Comparison of ENCODE assay signal across 18 cellular contexts in genomic region chr1:19089524-19089923, GRCh38.
DNase-seq lines count a peak whose midpoint lies in the region; ATAC-seq, FAIRE-seq and TF ChIP-seq lines count a peak whose summit lies in the region.
"Had no signal": no experiment of that assay in that cellular context is flagged by ENCODE, and none has a peak within 500 bp of the region (broad histone marks: within the 10 kb centered on the region; RNA-seq: fewer than 3 reads in every experiment).

No MANE protein-coding gene starts in this region.

- intact Hi-C loops in activated T-helper 1 cell treated with anti-CD3 and anti-CD28 coated beads, Interleukin-12 subunit alpha, Interleukin-12 subunit beta, Interleukin-2, Interleukin-4 antibody, amounts not matched to agents 30 ng/mL and 10 ng/mL and 1 ng/mL, durations not matched to agents 14 hours and 24 hours and 36 hours (cut with micrococcal nuclease), result loop anchor here (2.0 to 5.0 kb wide), 2 partner anchors 132 to 187 kb away; partner anchors contain the start of genes ALDH4A1 and IFFO2
- intact Hi-C loops in psoas muscle (cut with DNase I) (no loop called here), right cardiac atrium (cut with DNase I) (no loop called here)

- H3K27me3 Mint-ChIP-seq in activated naive CD8-positive, alpha-beta T cell, result no peaks in the 10 kb centered on the region
- H3K27me3 Mint-ChIP-seq in activated naive CD8-positive, alpha-beta T cell treated with anti-CD3 and anti-CD28 coated beads for 36 hours, result no peaks in the 10 kb centered on the region
- H3K27me3 Mint-ChIP-seq in activated T-helper 1 cell treated with anti-CD3 and anti-CD28 coated beads, Interleukin-12 subunit alpha, Interleukin-12 subunit beta, Interleukin-2, Interleukin-4 antibody, amounts not matched to agents 30 ng/mL and 10 ng/mL and 1 ng/mL, durations not matched to agents 14 hours and 24 hours and 36 hours (ENCODE audit: insufficient read depth), result no peaks in the 10 kb centered on the region

- ATAC-seq in psoas muscle (peak; percentile 76 to 84 (median 81)), right cardiac atrium (no peak), HG03378 (IDR thresholded peaks at IDR 0.05; ENCODE audit: unreplicated experiment) (no peak)
- ATAC-seq: CD8-positive, alpha-beta T cell; PC-3 had no signal

- H3K9me3 ChIP-seq in psoas muscle (no peaks in the 10 kb centered on the region), right cardiac atrium (ENCODE audit: control insufficient read depth, low read length) (no peaks in the 10 kb centered on the region)
- H3K9me3 ChIP-seq: BLaER1 treated with 17β-estradiol and CSF1 and Interleukin-3, amounts not matched to agents 10 nM and 100 nM had no signal

- peaks cover 17 to 82% of the 10 kb centered on the region in 2 donors for H3K36me3 ChIP-seq in psoas muscle (ENCODE audit: insufficient read depth in 1 of 2, low read depth in 1 of 2)

- H3K27ac ChIP-seq in psoas muscle (peak overlapping the region; percentile 84), right cardiac atrium (ENCODE audit: low read length) (no peak overlapping the region)
- H3K27ac ChIP-seq: BLaER1 treated with 17β-estradiol and CSF1 and Interleukin-3, amounts not matched to agents 10 nM and 100 nM; RWPE1 had no signal

- no peak for FAIRE-seq in urothelium cell line (lab: Jason Lieb, UNC)

- peaks cover 21% of the 10 kb centered on the region for H3K36me3 Mint-ChIP-seq in activated naive CD8-positive, alpha-beta T cell
- H3K36me3 Mint-ChIP-seq in activated naive CD8-positive, alpha-beta T cell treated with anti-CD3 and anti-CD28 coated beads for 36 hours, result peaks cover 43% of the 10 kb centered on the region
- H3K36me3 Mint-ChIP-seq in activated T-helper 1 cell treated with anti-CD3 and anti-CD28 coated beads, Interleukin-12 subunit alpha, Interleukin-12 subunit beta, Interleukin-2, Interleukin-4 antibody, amounts not matched to agents 30 ng/mL and 10 ng/mL and 1 ng/mL, durations not matched to agents 14 hours and 24 hours and 36 hours (ENCODE audit: low read depth), result peaks cover 58% of the 10 kb centered on the region

- WGBS in psoas muscle, 3 donors, result 44 to 50% (median 47%) methylated on average over 4 of the region's 4 CpGs
- WGBS in right cardiac atrium, result 94% methylated on average over 4 of the region's 4 CpGs

- H3K27me3 ChIP-seq in psoas muscle (ENCODE audit: insufficient read depth in 3 of 3, low read length in 2 of 3), result no peaks in the 10 kb centered on the region
- H3K27me3 ChIP-seq in right cardiac atrium (ENCODE audit: control insufficient read depth, insufficient read depth), result no peaks in the 10 kb centered on the region
- H3K27me3 ChIP-seq: BLaER1 treated with 17β-estradiol and CSF1 and Interleukin-3, amounts not matched to agents 10 nM and 100 nM had no signal

- H3K4me3 ChIP-seq in psoas muscle (no peak overlapping the region), right cardiac atrium (ENCODE audit: low read length) (no peak overlapping the region)
- H3K4me3 ChIP-seq: BLaER1 treated with 17β-estradiol and CSF1 and Interleukin-3, amounts not matched to agents 10 nM and 100 nM had no signal

- H3K4me1 Mint-ChIP-seq in activated naive CD8-positive, alpha-beta T cell (ENCODE audit: low read depth), result peaks cover 15% of the 10 kb centered on the region
- H3K4me1 Mint-ChIP-seq in activated naive CD8-positive, alpha-beta T cell treated with anti-CD3 and anti-CD28 coated beads for 36 hours, result peaks cover 19% of the 10 kb centered on the region
- peaks cover 34% of the 10 kb centered on the region for H3K4me1 Mint-ChIP-seq in activated T-helper 1 cell treated with anti-CD3 and anti-CD28 coated beads, Interleukin-12 subunit alpha, Interleukin-12 subunit beta, Interleukin-2, Interleukin-4 antibody, amounts not matched to agents 30 ng/mL and 10 ng/mL and 1 ng/mL, durations not matched to agents 14 hours and 24 hours and 36 hours (ENCODE audit: low read depth)

- H3K9me3 Mint-ChIP-seq in activated naive CD8-positive, alpha-beta T cell (ENCODE audit: low read depth), result no peaks in the 10 kb centered on the region
- H3K9me3 Mint-ChIP-seq in activated naive CD8-positive, alpha-beta T cell treated with anti-CD3 and anti-CD28 coated beads for 36 hours, result no peaks in the 10 kb centered on the region
- H3K9me3 Mint-ChIP-seq in activated T-helper 1 cell treated with anti-CD3 and anti-CD28 coated beads, Interleukin-12 subunit alpha, Interleukin-12 subunit beta, Interleukin-2, Interleukin-4 antibody, amounts not matched to agents 30 ng/mL and 10 ng/mL and 1 ng/mL, durations not matched to agents 14 hours and 24 hours and 36 hours, result no peaks in the 10 kb centered on the region
- H3K9me3 Mint-ChIP-seq: CD8-positive, alpha-beta T cell had no signal

- peaks cover 62% of the 10 kb centered on the region for H3K4me1 ChIP-seq in psoas muscle
- H3K4me1 ChIP-seq in right cardiac atrium (ENCODE audit: control insufficient read depth, insufficient read depth, low read length), result no peaks in the 10 kb centered on the region
- H3K4me1 ChIP-seq: BLaER1 treated with 17β-estradiol and CSF1 and Interleukin-3, amounts not matched to agents 10 nM and 100 nM had no signal

- H3K4me3 Mint-ChIP-seq in activated naive CD8-positive, alpha-beta T cell, result no peak overlapping the region
- no peak overlapping the region for H3K4me3 Mint-ChIP-seq in activated naive CD8-positive, alpha-beta T cell treated with anti-CD3 and anti-CD28 coated beads for 36 hours
- H3K4me3 Mint-ChIP-seq in activated T-helper 1 cell treated with anti-CD3 and anti-CD28 coated beads, Interleukin-12 subunit alpha, Interleukin-12 subunit beta, Interleukin-2, Interleukin-4 antibody, amounts not matched to agents 30 ng/mL and 10 ng/mL and 1 ng/mL, durations not matched to agents 14 hours and 24 hours and 36 hours, result no peak overlapping the region
- H3K4me3 Mint-ChIP-seq: CD8-positive, alpha-beta T cell had no signal

- TF ChIP-seq CTCF in psoas muscle (IDR thresholded peaks at IDR 0.05), result no peak

- peak overlapping the region; percentile 3 for H3K27ac Mint-ChIP-seq in activated naive CD8-positive, alpha-beta T cell
- no peak overlapping the region for H3K27ac Mint-ChIP-seq in activated naive CD8-positive, alpha-beta T cell treated with anti-CD3 and anti-CD28 coated beads for 36 hours
- peak overlapping the region; percentile 73 for H3K27ac Mint-ChIP-seq in activated T-helper 1 cell treated with anti-CD3 and anti-CD28 coated beads, Interleukin-12 subunit alpha, Interleukin-12 subunit beta, Interleukin-2, Interleukin-4 antibody, amounts not matched to agents 30 ng/mL and 10 ng/mL and 1 ng/mL, durations not matched to agents 14 hours and 24 hours and 36 hours
- H3K27ac Mint-ChIP-seq: CD8-positive, alpha-beta T cell had no signal

- DNase-seq in activated naive CD8-positive, alpha-beta T cell treated with anti-CD3 and anti-CD28 coated beads for 36 hours, result no peak
- DNase-seq in activated T-helper 1 cell treated with anti-CD3 and anti-CD28 coated beads, Interleukin-12 subunit alpha, Interleukin-12 subunit beta, Interleukin-2, Interleukin-4 antibody, amounts not matched to agents 30 ng/mL and 10 ng/mL and 1 ng/mL, durations not matched to agents 14 hours and 24 hours and 36 hours (ENCODE audit: low spot score), result no peak
- DNase-seq in psoas muscle (no peak), right cardiac atrium (no peak), urothelium cell line (ENCODE audit: low spot score) (no peak)
- DNase-seq: Calu3; CD8-positive, alpha-beta T cell; NCI-H187; NCI-H2107; NCI-H2227 treated with DMSO at 0.1 percent for 48 hours; NCI-H510A treated with DMSO at 0.1 percent for 48 hours; NCI-H774; PC-3; SIG-M5 had no signal

Comparison
In these comparisons a context has a peak if more than half of its experiments do, and no peak if none do; other contexts are left out.
1. ATAC-seq: peak in psoas muscle (4 of 4); none in right cardiac atrium (0 of 2) and HG03378 (single experiment).